1 cellular context compared by ENCODE assay signal in genomic region chr2:207683438-207683837, GRCh38.
TF ChIP-seq lines count a peak whose summit lies in the region.

No MANE protein-coding gene starts in this region.

TF ChIP-seq in HCT116, 20 proteins besides CTCF, POLR2A, EP300 and RAD21:
- TF ChIP-seq SRF (IDR thresholded peaks at IDR 0.05; ENCODE audit: low read depth) (no peak), CEBPB (IDR thresholded peaks at IDR 0.05; ENCODE audit: low read depth) (peak; percentile 13; the same call in 1 of the 2 replicates)
